ENCODE assay signal across 1 cellular context in genomic region chr19:7647156-7647555, GRCh38.
TF ChIP-seq lines count a peak whose summit lies in the region.

No MANE protein-coding gene starts in this region.

TF ChIP-seq in K562, 482 proteins besides CTCF, POLR2A, EP300 and RAD21:
- TF ChIP-seq POLR2G (IDR thresholded peaks at IDR 0.05; ENCODE audit: low read depth, low read length) (peak; percentile 59), EGR1 (conservative IDR thresholded peaks at IDR 0.05) (0 out of 2 replicates have a peak, but pooled peaks have one; percentile 13), NFIX (CRISPR knock-in tag; IDR thresholded peaks at IDR 0.05; ENCODE audit: low read depth) (no peak), SMARCA5 (IDR thresholded peaks at IDR 0.05) (no peak)
